In the genomic region with DNA sequence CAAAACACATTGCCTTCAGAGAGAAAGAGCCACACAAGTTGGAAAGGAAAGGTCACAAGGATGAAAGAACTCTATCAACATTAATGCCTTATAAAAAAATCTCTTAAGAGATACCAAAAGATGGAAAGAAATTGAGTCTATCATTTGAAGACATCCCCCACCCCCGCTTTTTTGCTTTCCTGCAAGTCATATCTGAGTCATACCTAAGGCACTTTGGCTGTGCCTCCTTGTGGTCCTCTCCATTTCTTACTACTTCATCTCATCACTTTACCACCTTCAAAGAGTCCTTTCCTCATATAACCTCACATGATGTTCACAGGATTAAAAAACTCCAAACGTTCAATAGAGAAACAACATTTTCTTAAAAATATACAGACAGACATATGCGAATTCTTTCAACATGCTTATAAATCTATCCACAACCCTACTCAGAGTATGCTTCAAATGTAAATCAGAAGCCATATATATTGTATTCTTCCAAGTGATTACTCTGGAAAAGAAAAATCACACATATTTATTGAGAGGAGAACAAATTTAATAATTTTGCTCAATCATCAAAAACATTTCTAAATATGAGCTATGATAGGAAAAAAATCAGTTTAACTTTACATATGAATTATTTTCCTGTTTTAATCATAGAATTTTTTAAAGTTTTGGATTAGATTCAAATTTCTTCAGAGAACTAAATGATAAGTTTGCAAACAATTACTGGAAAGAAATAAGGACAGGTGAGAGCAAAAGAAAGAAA, we compare ENCODE assay signal across 10 cellular contexts.
A peak's percentile ranks its signal among the peaks of the same experiment; 100 is the strongest.
DNase-seq lines count a peak whose midpoint lies in the region; ATAC-seq and TF ChIP-seq lines count a peak whose summit lies in the region.
"Had no signal": no experiment of that assay in that cellular context is flagged by ENCODE, and none has a peak within 500 bp of the region (broad histone marks: within the 10 kb centered on the region; RNA-seq: fewer than 3 reads in every experiment).

No MANE protein-coding gene starts in this region.

- ATAC-seq in activated CD8-positive, alpha-beta T cell treated with anti-CD3 and anti-CD28 coated beads for 36 hours = peak; percentile 68
- ATAC-seq in activated CD8-positive, alpha-beta T cell treated with anti-CD3 and anti-CD28 coated beads, Interleukin-2, amount 10 ng/mL, durations not matched to agents 7 days and 5 days = no peak

- no peak overlapping the region for H3K56ac ChIP-seq in mesendoderm (ENCODE audit: low read length)

- peaks cover 48% of the 10 kb centered on the region for H3K4me1 Mint-ChIP-seq in activated CD8-positive, alpha-beta T cell treated with anti-CD3 and anti-CD28 coated beads for 36 hours (ENCODE audit: low read depth)
- peaks cover 48% of the 10 kb centered on the region for H3K4me1 Mint-ChIP-seq in activated CD8-positive, alpha-beta T cell treated with anti-CD3 and anti-CD28 coated beads, Interleukin-2, amount 10 ng/mL, durations not matched to agents 7 days and 5 days (ENCODE audit: low read depth)
- peaks cover 79% of the 10 kb centered on the region for H3K4me1 Mint-ChIP-seq in activated T-helper 2 cell treated with anti-CD3 and anti-CD28 coated beads, Interferon-gamma antibody, Interleukin-2, Interleukin-4, amounts not matched to agents 10 μg/mL and 5 μg/mL and 100 μg/mL, durations not matched to agents 14 hours and 24 hours and 36 hours (ENCODE audit: low read depth)
- H3K4me1 Mint-ChIP-seq in progenitor cell of endocrine pancreas (ENCODE audit: low read depth) = no peaks in the 10 kb centered on the region
- H3K4me1 Mint-ChIP-seq: naive B cell had no signal

- no peaks in the 10 kb centered on the region for H3K79me1 ChIP-seq in mesendoderm (ENCODE audit: low read length)

- H2BK15ac ChIP-seq in mesendoderm (replicated peaks; ENCODE audit: low read depth) = no peak overlapping the region

- no peak for TF ChIP-seq CTCF in activated CD8-positive, alpha-beta T cell treated with anti-CD3 and anti-CD28 coated beads for 36 hours (IDR thresholded peaks at IDR 0.05)
- no peak for TF ChIP-seq CTCF in progenitor cell of endocrine pancreas (IDR thresholded peaks at IDR 0.05; ENCODE audit: unreplicated experiment)

- H4K8ac ChIP-seq in mesendoderm (ENCODE audit: low read depth, low read length) = peak overlapping the region; percentile 76

- peak; percentile 75 for DNase-seq in activated CD8-positive, alpha-beta T cell treated with anti-CD3 and anti-CD28 coated beads for 36 hours
- no peak for DNase-seq in activated CD8-positive, alpha-beta T cell treated with anti-CD3 and anti-CD28 coated beads, Interleukin-2, amount 10 ng/mL, durations not matched to agents 7 days and 5 days
- no peak for DNase-seq in activated T-helper 2 cell treated with anti-CD3 and anti-CD28 coated beads, Interferon-gamma antibody, Interleukin-2, Interleukin-4, amounts not matched to agents 10 μg/mL and 5 μg/mL and 100 μg/mL, durations not matched to agents 14 hours and 24 hours and 36 hours (ENCODE audit: low spot score)
- DNase-seq in mesendoderm (peak; percentile 56), stromal cell of bone marrow (ENCODE audit: low read depth) (peak; percentile 9), NCI-H524 (lab: John Stamatoyannopoulos, UW) (no peak), progenitor cell of endocrine pancreas (ENCODE audit: low spot score, unreplicated experiment) (no peak), NCI-H146 treated with DMSO at 0.1 percent for 48 hours (lab: John Stamatoyannopoulos, UW; ENCODE audit: unreplicated experiment) (no peak)
- DNase-seq: effector memory CD4-positive, alpha-beta T cell; naive B cell had no signal

- no peak overlapping the region for H3K18ac ChIP-seq in mesendoderm (ENCODE audit: low read length)

- H3K27me3 ChIP-seq in mesendoderm (ENCODE audit: insufficient read depth, low read length, poor library complexity) = no peaks in the 10 kb centered on the region

- no peaks in the 10 kb centered on the region for H3K36me3 ChIP-seq in mesendoderm (ENCODE audit: control insufficient read depth, insufficient read depth, low read length)

- CTCF ChIA-PET in activated CD8-positive, alpha-beta T cell treated with anti-CD3 and anti-CD28 coated beads for 36 hours (lab: Charles Lee) = interaction anchor here (1.1 kb wide), 1 partner anchor 9 kb away, joined by 3 read pairs; no protein-coding TSS in a partner anchor
- CTCF ChIA-PET in activated CD8-positive, alpha-beta T cell treated with anti-CD3 and anti-CD28 coated beads, Interleukin-2, amount 10 ng/mL, durations not matched to agents 7 days and 5 days (lab: Charles Lee) = no interaction called here

- no peak overlapping the region for H3K4ac ChIP-seq in mesendoderm (ENCODE audit: low read depth, low read length)

- no peak overlapping the region for H2BK5ac ChIP-seq in mesendoderm (ENCODE audit: low read length)

- H3K4me3 Mint-ChIP-seq in activated CD8-positive, alpha-beta T cell treated with anti-CD3 and anti-CD28 coated beads for 36 hours = no peak overlapping the region
- no peak overlapping the region for H3K4me3 Mint-ChIP-seq in activated CD8-positive, alpha-beta T cell treated with anti-CD3 and anti-CD28 coated beads, Interleukin-2, amount 10 ng/mL, durations not matched to agents 7 days and 5 days
- peak overlapping the region; percentile 35 for H3K4me3 Mint-ChIP-seq in activated T-helper 2 cell treated with anti-CD3 and anti-CD28 coated beads, Interferon-gamma antibody, Interleukin-2, Interleukin-4, amounts not matched to agents 10 μg/mL and 5 μg/mL and 100 μg/mL, durations not matched to agents 14 hours and 24 hours and 36 hours (ENCODE audit: low read depth)
- H3K4me3 Mint-ChIP-seq in progenitor cell of endocrine pancreas (ENCODE audit: low read depth) = no peak overlapping the region
- H3K4me3 Mint-ChIP-seq: naive B cell had no signal

- peaks cover 23% of the 10 kb centered on the region for H3K36me3 Mint-ChIP-seq in activated CD8-positive, alpha-beta T cell treated with anti-CD3 and anti-CD28 coated beads for 36 hours (ENCODE audit: low read depth)
- peaks cover 52% of the 10 kb centered on the region for H3K36me3 Mint-ChIP-seq in activated CD8-positive, alpha-beta T cell treated with anti-CD3 and anti-CD28 coated beads, Interleukin-2, amount 10 ng/mL, durations not matched to agents 7 days and 5 days (ENCODE audit: low read depth)
- peaks cover 52% of the 10 kb centered on the region for H3K36me3 Mint-ChIP-seq in activated T-helper 2 cell treated with anti-CD3 and anti-CD28 coated beads, Interferon-gamma antibody, Interleukin-2, Interleukin-4, amounts not matched to agents 10 μg/mL and 5 μg/mL and 100 μg/mL, durations not matched to agents 14 hours and 24 hours and 36 hours (ENCODE audit: low read depth)
- no peaks in the 10 kb centered on the region for H3K36me3 Mint-ChIP-seq in progenitor cell of endocrine pancreas (ENCODE audit: insufficient read depth)

- no peak overlapping the region for H3K4me2 ChIP-seq in mesendoderm (ENCODE audit: low read length)

- peaks cover 16% of the 10 kb centered on the region for H3K9me3 Mint-ChIP-seq in activated CD8-positive, alpha-beta T cell treated with anti-CD3 and anti-CD28 coated beads for 36 hours
- peaks cover 23% of the 10 kb centered on the region for H3K9me3 Mint-ChIP-seq in activated CD8-positive, alpha-beta T cell treated with anti-CD3 and anti-CD28 coated beads, Interleukin-2, amount 10 ng/mL, durations not matched to agents 7 days and 5 days (ENCODE audit: insufficient read depth)
- peaks cover 23% of the 10 kb centered on the region for H3K9me3 Mint-ChIP-seq in activated T-helper 2 cell treated with anti-CD3 and anti-CD28 coated beads, Interferon-gamma antibody, Interleukin-2, Interleukin-4, amounts not matched to agents 10 μg/mL and 5 μg/mL and 100 μg/mL, durations not matched to agents 14 hours and 24 hours and 36 hours
- H3K9me3 Mint-ChIP-seq in progenitor cell of endocrine pancreas (ENCODE audit: low read depth) = peaks cover 10% of the 10 kb centered on the region

- no peak overlapping the region for H2BK120ac ChIP-seq in mesendoderm (ENCODE audit: low read depth, low read length)

- peak overlapping the region; percentile 59 for H3K27ac Mint-ChIP-seq in activated CD8-positive, alpha-beta T cell treated with anti-CD3 and anti-CD28 coated beads for 36 hours
- no peak overlapping the region for H3K27ac Mint-ChIP-seq in activated CD8-positive, alpha-beta T cell treated with anti-CD3 and anti-CD28 coated beads, Interleukin-2, amount 10 ng/mL, durations not matched to agents 7 days and 5 days
- H3K27ac Mint-ChIP-seq in activated T-helper 2 cell treated with anti-CD3 and anti-CD28 coated beads, Interferon-gamma antibody, Interleukin-2, Interleukin-4, amounts not matched to agents 10 μg/mL and 5 μg/mL and 100 μg/mL, durations not matched to agents 14 hours and 24 hours and 36 hours = peak overlapping the region; percentile 89
- H3K27ac Mint-ChIP-seq in progenitor cell of endocrine pancreas = no peak overlapping the region

- no peak overlapping the region for H3K23ac ChIP-seq in mesendoderm (ENCODE audit: low read length)

- no peak overlapping the region for H3K27ac ChIP-seq in mesendoderm (ENCODE audit: low read depth, low read length)

- H3K27me3 Mint-ChIP-seq in activated CD8-positive, alpha-beta T cell treated with anti-CD3 and anti-CD28 coated beads for 36 hours = no peaks in the 10 kb centered on the region
- no peaks in the 10 kb centered on the region for H3K27me3 Mint-ChIP-seq in activated CD8-positive, alpha-beta T cell treated with anti-CD3 and anti-CD28 coated beads, Interleukin-2, amount 10 ng/mL, durations not matched to agents 7 days and 5 days (ENCODE audit: low read depth)
- H3K27me3 Mint-ChIP-seq in activated T-helper 2 cell treated with anti-CD3 and anti-CD28 coated beads, Interferon-gamma antibody, Interleukin-2, Interleukin-4, amounts not matched to agents 10 μg/mL and 5 μg/mL and 100 μg/mL, durations not matched to agents 14 hours and 24 hours and 36 hours (ENCODE audit: low read depth) = no peaks in the 10 kb centered on the region
- no peaks in the 10 kb centered on the region for H3K27me3 Mint-ChIP-seq in progenitor cell of endocrine pancreas
- H3K27me3 Mint-ChIP-seq: naive B cell had no signal

- H3K79me2 ChIP-seq in mesendoderm (ENCODE audit: control insufficient read depth, insufficient read depth, low read length) = no peaks in the 10 kb centered on the region

- H2AK5ac ChIP-seq in mesendoderm (ENCODE audit: low read length) = no peak overlapping the region

- H4K5ac ChIP-seq in mesendoderm (ENCODE audit: low read length) = no peak overlapping the region

- intact Hi-C loops in activated CD8-positive, alpha-beta T cell treated with anti-CD3 and anti-CD28 coated beads for 36 hours (cut with micrococcal nuclease) = no loop called here
- intact Hi-C loops in activated T-helper 2 cell treated with anti-CD3 and anti-CD28 coated beads, Interferon-gamma antibody, Interleukin-2, Interleukin-4, amounts not matched to agents 10 μg/mL and 5 μg/mL and 100 μg/mL, durations not matched to agents 14 hours and 24 hours and 36 hours (cut with micrococcal nuclease) = loop anchor here (1.0 to 10.0 kb wide), 6 partner anchors 27 to 269 kb away; no protein-coding TSS in a partner anchor

- WGBS in mesendoderm (ENCODE audit: extremely low coverage, insufficient coverage, low lambda C conversion rate) = 100% methylated on average over 1 of the region's 3 CpGs

- H3K9ac ChIP-seq in mesendoderm (ENCODE audit: low read length) = no peak overlapping the region

- POLR2A ChIA-PET in activated CD8-positive, alpha-beta T cell treated with anti-CD3 and anti-CD28 coated beads for 36 hours (lab: Charles Lee) = no interaction called here
- POLR2A ChIA-PET in activated CD8-positive, alpha-beta T cell treated with anti-CD3 and anti-CD28 coated beads, Interleukin-2, amount 10 ng/mL, durations not matched to agents 7 days and 5 days (lab: Charles Lee) = no interaction called here

- no peak overlapping the region for H3K4me3 ChIP-seq in mesendoderm (ENCODE audit: low read length)

- H3K4me1 ChIP-seq in mesendoderm (ENCODE audit: control insufficient read depth, low read depth, low read length) = no peaks in the 10 kb centered on the region

Comparison
In these comparisons a context has a peak if more than half of its experiments do, and no peak if none do; other contexts are left out.
1. DNase-seq: peak in activated CD8-positive, alpha-beta T cell treated with anti-CD3 and anti-CD28 coated beads for 36 hours (single experiment), mesendoderm (single experiment) and stromal cell of bone marrow (single experiment); none in activated CD8-positive, alpha-beta T cell treated with anti-CD3 and anti-CD28 coated beads, Interleukin-2, amount 10 ng/mL, durations not matched to agents 7 days and 5 days (single experiment), activated T-helper 2 cell treated with anti-CD3 and anti-CD28 coated beads, Interferon-gamma antibody, Interleukin-2, Interleukin-4, amounts not matched to agents 10 μg/mL and 5 μg/mL and 100 μg/mL, durations not matched to agents 14 hours and 24 hours and 36 hours (single experiment), NCI-H524 (0 of 2), progenitor cell of endocrine pancreas (single experiment) and NCI-H146 treated with DMSO at 0.1 percent for 48 hours (single experiment).
2. H3K27ac Mint-ChIP-seq: peak in activated CD8-positive, alpha-beta T cell treated with anti-CD3 and anti-CD28 coated beads for 36 hours (single experiment) and activated T-helper 2 cell treated with anti-CD3 and anti-CD28 coated beads, Interferon-gamma antibody, Interleukin-2, Interleukin-4, amounts not matched to agents 10 μg/mL and 5 μg/mL and 100 μg/mL, durations not matched to agents 14 hours and 24 hours and 36 hours (single experiment); none in activated CD8-positive, alpha-beta T cell treated with anti-CD3 and anti-CD28 coated beads, Interleukin-2, amount 10 ng/mL, durations not matched to agents 7 days and 5 days (single experiment) and progenitor cell of endocrine pancreas (single experiment).